In genomic region chr1:32611859-32612188, GRCh38 we compare ENCODE assay signal across 2 cellular contexts.
TF ChIP-seq lines count a peak whose summit lies in the region.

No MANE protein-coding gene starts in this region.

TF ChIP-seq in IMR-90, 13 proteins besides CTCF, POLR2A, EP300 and RAD21:
- TF ChIP-seq MAZ (IDR thresholded peaks at IDR 0.05; ENCODE audit: borderline replicate concordance, low read depth, low read length) (no peak), SMC3 (IDR thresholded peaks at IDR 0.05; ENCODE audit: low read depth, low read length) (no peak), RCOR1 (IDR thresholded peaks at IDR 0.05; ENCODE audit: insufficient replicate concordance, low read length) (no peak), BHLHE40 (IDR thresholded peaks at IDR 0.05; ENCODE audit: low read depth, low read length) (no peak), RFX5 (IDR thresholded peaks at IDR 0.05; ENCODE audit: low read depth, low read length) (no peak), CEBPB (IDR thresholded peaks at IDR 0.05; ENCODE audit: low read depth, low read length) (no peak), NFE2L2 (IDR thresholded peaks at IDR 0.05; ENCODE audit: low read depth, low read length) (no peak), MAFK (IDR thresholded peaks at IDR 0.05; ENCODE audit: low read depth, low read length) (no peak), CHD1 (IDR thresholded peaks at IDR 0.05; ENCODE audit: low read depth, low read length) (no peak), MXI1 (IDR thresholded peaks at IDR 0.05; ENCODE audit: borderline replicate concordance, low read depth, low read length) (no peak), FOS (IDR thresholded peaks at IDR 0.05; ENCODE audit: low read depth, low read length) (no peak)
- TF ChIP-seq, protein P1, sequence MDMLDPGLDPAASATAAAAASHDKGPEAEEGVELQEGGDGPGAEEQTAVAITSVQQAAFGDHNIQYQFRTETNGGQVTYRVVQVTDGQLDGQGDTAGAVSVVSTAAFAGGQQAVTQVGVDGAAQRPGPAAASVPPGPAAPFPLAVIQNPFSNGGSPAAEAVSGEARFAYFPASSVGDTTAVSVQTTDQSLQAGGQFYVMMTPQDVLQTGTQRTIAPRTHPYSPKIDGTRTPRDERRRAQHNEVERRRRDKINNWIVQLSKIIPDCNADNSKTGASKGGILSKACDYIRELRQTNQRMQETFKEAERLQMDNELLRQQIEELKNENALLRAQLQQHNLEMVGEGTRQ (IDR thresholded peaks at IDR 0.05; ENCODE audit: low read depth, low read length): no peak
- TF ChIP-seq, protein P2, sequence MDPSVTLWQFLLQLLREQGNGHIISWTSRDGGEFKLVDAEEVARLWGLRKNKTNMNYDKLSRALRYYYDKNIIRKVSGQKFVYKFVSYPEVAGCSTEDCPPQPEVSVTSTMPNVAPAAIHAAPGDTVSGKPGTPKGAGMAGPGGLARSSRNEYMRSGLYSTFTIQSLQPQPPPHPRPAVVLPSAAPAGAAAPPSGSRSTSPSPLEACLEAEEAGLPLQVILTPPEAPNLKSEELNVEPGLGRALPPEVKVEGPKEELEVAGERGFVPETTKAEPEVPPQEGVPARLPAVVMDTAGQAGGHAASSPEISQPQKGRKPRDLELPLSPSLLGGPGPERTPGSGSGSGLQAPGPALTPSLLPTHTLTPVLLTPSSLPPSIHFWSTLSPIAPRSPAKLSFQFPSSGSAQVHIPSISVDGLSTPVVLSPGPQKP (IDR thresholded peaks at IDR 0.05; ENCODE audit: borderline replicate concordance, low read depth, low read length): no peak

TF ChIP-seq in H1, 55 proteins besides CTCF, POLR2A, EP300 and RAD21:
- TF ChIP-seq CHD2 (IDR thresholded peaks at IDR 0.05; ENCODE audit: low read length) (no peak), KDM4A (IDR thresholded peaks at IDR 0.05; ENCODE audit: low read depth, low read length, severe bottlenecking) (peak; percentile 79)
TF ChIP-seq in H1: peak in this region for 1.
